Comparison of ENCODE assay signal across 30 cellular contexts in the genomic region with DNA sequence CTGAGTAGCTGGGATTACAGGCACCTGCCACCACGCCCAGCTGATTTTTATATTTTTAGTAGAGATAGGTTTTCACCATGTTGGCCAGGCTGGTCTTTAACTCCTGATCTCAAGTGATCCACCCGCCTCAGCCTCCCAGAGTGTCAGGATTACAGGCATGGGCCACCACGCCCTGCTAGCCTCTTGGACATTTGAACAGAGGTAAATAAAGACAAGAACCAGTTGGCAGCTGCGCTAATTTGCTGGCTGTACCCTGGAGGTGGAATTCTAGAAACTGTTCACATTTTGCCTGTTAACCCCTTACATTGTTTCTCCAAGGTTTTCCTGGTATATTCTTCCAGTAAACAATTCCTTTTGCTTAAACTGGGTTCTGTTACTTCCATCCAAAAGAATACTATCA.
"Had no signal": no experiment of that assay in that cellular context is flagged by ENCODE, and none has a peak within 500 bp of the region (broad histone marks: within the 10 kb centered on the region; RNA-seq: fewer than 3 reads in every experiment).

No MANE protein-coding gene starts in this region.

- ATAC-seq: activated CD4-positive, CD25-positive, alpha-beta regulatory T cell treated with anti-CD3 and anti-CD28 coated beads, Interleukin-2, amount 50 U/mL, for 24 hours; heart right ventricle; lower lobe of right lung; natural killer cell; sciatic nerve; stimulated activated naive B cell treated with anti-CD40 and anti-IgM and Interleukin-4, amounts not matched to agents 10 μg/mL and 1 μg/mL and 100 μg/mL, for 72 hours; T-helper 17 cell had no signal

- H3K4me3 ChIP-seq: breast epithelium, esophagus squamous epithelium, heart right ventricle, lower lobe of right lung, skin epidermis, stomach, thyroid gland, upper lobe of left lung, vagina had no signal

- H3K27ac Mint-ChIP-seq: activated naive CD4-positive, alpha-beta T cell treated with anti-CD3 and anti-CD28 coated beads, Interleukin-2, amount 10 ng/mL, durations not matched to agents 7 days and 5 days; activated naive CD8-positive, alpha-beta T cell treated with anti-CD3 and anti-CD28 coated beads, Interleukin-2, amount 10 ng/mL, durations not matched to agents 7 days and 5 days; activated T-helper 1 cell treated with anti-CD3 and anti-CD28 coated beads, Interleukin-12 subunit alpha, Interleukin-12 subunit beta, Interleukin-2, Interleukin-4 antibody, amounts not matched to agents 30 ng/mL and 10 ng/mL and 1 ng/mL, durations not matched to agents 14 hours and 24 hours and 36 hours; dendritic cell treated with granulocyte-macrophage colony-stimulating factor and Interleukin-4, amounts not matched to agents 40 ng/mL and 50 ng/mL, for 4 days; natural killer cell; stimulated activated naive B cell treated with anti-CD40 and anti-IgM and Interleukin-4, amounts not matched to agents 10 μg/mL and 1 μg/mL and 100 μg/mL, for 72 hours; T-helper 17 cell had no signal

- H3K4me3 Mint-ChIP-seq: activated naive CD4-positive, alpha-beta T cell treated with anti-CD3 and anti-CD28 coated beads, Interleukin-2, amount 10 ng/mL, durations not matched to agents 7 days and 5 days; activated naive CD8-positive, alpha-beta T cell treated with anti-CD3 and anti-CD28 coated beads, Interleukin-2, amount 10 ng/mL, durations not matched to agents 7 days and 5 days; activated T-helper 1 cell treated with anti-CD3 and anti-CD28 coated beads, Interleukin-12 subunit alpha, Interleukin-12 subunit beta, Interleukin-2, Interleukin-4 antibody, amounts not matched to agents 30 ng/mL and 10 ng/mL and 1 ng/mL, durations not matched to agents 14 hours and 24 hours and 36 hours; central memory CD8-positive, alpha-beta T cell; dendritic cell treated with granulocyte-macrophage colony-stimulating factor and Interleukin-4, amounts not matched to agents 40 ng/mL and 50 ng/mL, for 4 days; natural killer cell; stimulated activated naive B cell treated with anti-CD40 and anti-IgM and Interleukin-4, amounts not matched to agents 10 μg/mL and 1 μg/mL and 100 μg/mL, for 72 hours; T-helper 17 cell had no signal

- H3K27ac ChIP-seq: breast epithelium, epithelial cell of prostate, esophagus squamous epithelium, heart right ventricle, lower lobe of right lung, skin epidermis, stomach, thyroid gland, upper lobe of left lung, vagina, WERI-Rb-1 had no signal

- H3K27me3 ChIP-seq: breast epithelium, esophagus squamous epithelium, heart right ventricle, stomach, thyroid gland, upper lobe of left lung, vagina had no signal

- H3K36me3 Mint-ChIP-seq: activated naive CD4-positive, alpha-beta T cell treated with anti-CD3 and anti-CD28 coated beads, Interleukin-2, amount 10 ng/mL, durations not matched to agents 7 days and 5 days; activated naive CD8-positive, alpha-beta T cell treated with anti-CD3 and anti-CD28 coated beads, Interleukin-2, amount 10 ng/mL, durations not matched to agents 7 days and 5 days; natural killer cell; stimulated activated naive B cell treated with anti-CD40 and anti-IgM and Interleukin-4, amounts not matched to agents 10 μg/mL and 1 μg/mL and 100 μg/mL, for 72 hours had no signal

- H3K9me3 Mint-ChIP-seq: activated naive CD4-positive, alpha-beta T cell treated with anti-CD3 and anti-CD28 coated beads, Interleukin-2, amount 10 ng/mL, durations not matched to agents 7 days and 5 days; activated naive CD8-positive, alpha-beta T cell treated with anti-CD3 and anti-CD28 coated beads, Interleukin-2, amount 10 ng/mL, durations not matched to agents 7 days and 5 days; dendritic cell treated with granulocyte-macrophage colony-stimulating factor and Interleukin-4, amounts not matched to agents 40 ng/mL and 50 ng/mL, for 4 days; natural killer cell; stimulated activated naive B cell treated with anti-CD40 and anti-IgM and Interleukin-4, amounts not matched to agents 10 μg/mL and 1 μg/mL and 100 μg/mL, for 72 hours had no signal

- H3K9me3 ChIP-seq: breast epithelium, esophagus squamous epithelium, heart right ventricle, lower lobe of right lung, stomach, thyroid gland, upper lobe of left lung, vagina had no signal

- H3K4me1 Mint-ChIP-seq: activated naive CD4-positive, alpha-beta T cell treated with anti-CD3 and anti-CD28 coated beads, Interleukin-2, amount 10 ng/mL, durations not matched to agents 7 days and 5 days; activated naive CD8-positive, alpha-beta T cell treated with anti-CD3 and anti-CD28 coated beads, Interleukin-2, amount 10 ng/mL, durations not matched to agents 7 days and 5 days; central memory CD8-positive, alpha-beta T cell; natural killer cell; stimulated activated naive B cell treated with anti-CD40 and anti-IgM and Interleukin-4, amounts not matched to agents 10 μg/mL and 1 μg/mL and 100 μg/mL, for 72 hours; T-helper 17 cell had no signal

- H3K27me3 Mint-ChIP-seq: activated naive CD4-positive, alpha-beta T cell treated with anti-CD3 and anti-CD28 coated beads, Interleukin-2, amount 10 ng/mL, durations not matched to agents 7 days and 5 days; activated naive CD8-positive, alpha-beta T cell treated with anti-CD3 and anti-CD28 coated beads, Interleukin-2, amount 10 ng/mL, durations not matched to agents 7 days and 5 days; central memory CD8-positive, alpha-beta T cell; dendritic cell treated with granulocyte-macrophage colony-stimulating factor and Interleukin-4, amounts not matched to agents 40 ng/mL and 50 ng/mL, for 4 days; stimulated activated naive B cell treated with anti-CD40 and anti-IgM and Interleukin-4, amounts not matched to agents 10 μg/mL and 1 μg/mL and 100 μg/mL, for 72 hours; T-helper 17 cell had no signal

- DNase-seq: activated CD4-positive, alpha-beta T cell treated with anti-CD3 and anti-CD28 coated beads for 48 hours; activated CD4-positive, alpha-beta T cell treated with anti-CD3 and anti-CD28 coated beads, Interleukin-2, amount 50 U/mL, for 48 hours; activated CD8-positive, alpha-beta memory T cell treated with anti-CD3 and anti-CD28 coated beads for 24 hours; activated gamma-delta T cell; activated naive CD4-positive, alpha-beta T cell treated with anti-CD3 and anti-CD28 coated beads, Interleukin-2, amount 10 ng/mL, durations not matched to agents 7 days and 5 days; activated naive CD8-positive, alpha-beta T cell treated with anti-CD3 and anti-CD28 coated beads, Interleukin-2, amount 10 ng/mL, durations not matched to agents 7 days and 5 days; effector CD4-positive, alpha-beta T cell; esophagus squamous epithelium; foreskin melanocyte; heart right ventricle; lower lobe of right lung; mesendoderm; natural killer cell; stimulated activated CD4-positive, alpha-beta T cell treated with anti-CD3 and anti-CD28 coated beads, Interleukin-2, amount 100 ng/mL, for 24 hours; stimulated activated naive B cell treated with anti-CD40 and anti-IgM and Interleukin-4, amounts not matched to agents 10 μg/mL and 1 μg/mL and 100 μg/mL, for 72 hours; stomach; T-helper 17 cell; T1000; thyroid gland; upper lobe of left lung; WERI-Rb-1 had no signal

- H3K4me1 ChIP-seq: breast epithelium, esophagus squamous epithelium, lower lobe of right lung, stomach, upper lobe of left lung, vagina had no signal

- H3K36me3 ChIP-seq: breast epithelium, esophagus squamous epithelium, heart right ventricle, lower lobe of right lung, stomach, thyroid gland, upper lobe of left lung, vagina, WERI-Rb-1 had no signal
